ENCODE assay signal across 28 cellular contexts in the genomic region with DNA sequence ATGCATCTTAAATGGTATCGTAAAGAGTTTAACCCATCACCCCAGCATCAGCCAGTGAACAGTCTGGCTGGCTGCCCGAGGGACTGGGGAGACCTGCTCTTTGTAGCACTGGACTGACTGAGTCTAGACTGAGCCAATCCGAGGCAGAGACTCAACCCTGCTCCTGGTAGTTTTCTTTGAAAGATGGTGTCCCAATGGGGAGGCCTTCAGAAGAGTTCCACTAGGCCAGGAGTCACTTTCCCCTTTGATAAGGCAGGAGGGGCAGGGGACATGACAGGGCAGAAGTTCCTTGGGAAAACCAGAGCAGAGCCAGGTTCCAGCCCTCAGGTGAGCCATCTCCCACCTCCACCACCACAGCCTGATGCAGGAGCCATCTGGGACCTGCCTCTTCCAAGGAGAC.
"Had no signal": no experiment of that assay in that cellular context is flagged by ENCODE, and none has a peak within 500 bp of the region (broad histone marks: within the 10 kb centered on the region; RNA-seq: fewer than 3 reads in every experiment).

No MANE protein-coding gene starts in this region.

- H3K4me3 ChIP-seq: coronary artery had no signal

- H3K36me3 ChIP-seq: brain microvascular endothelial cell, WERI-Rb-1 had no signal

- H3K27ac Mint-ChIP-seq: activated B cell treated with CpG ODN at 0.5 μM for 24 hours; activated CD4-positive, alpha-beta memory T cell treated with anti-CD3 and anti-CD28 coated beads for 36 hours; activated CD4-positive, alpha-beta T cell treated with anti-CD3 and anti-CD28 coated beads for 36 hours; activated CD4-positive, alpha-beta T cell treated with anti-CD3 and anti-CD28 coated beads, Interleukin-2, amount 10 ng/mL, durations not matched to agents 24 days and 14 days; activated CD8-positive, alpha-beta memory T cell treated with anti-CD3 and anti-CD28 coated beads, Interleukin-2, amount 10 ng/mL, durations not matched to agents 7 days and 5 days; activated CD8-positive, alpha-beta T cell treated with anti-CD3 and anti-CD28 coated beads, Interleukin-2, amount 10 ng/mL, durations not matched to agents 7 days and 5 days; activated naive CD4-positive, alpha-beta T cell treated with anti-CD3 and anti-CD28 coated beads, Interleukin-2, amount 10 ng/mL, durations not matched to agents 7 days and 5 days; activated naive CD8-positive, alpha-beta T cell treated with anti-CD3 and anti-CD28 coated beads, Interleukin-2, amount 10 ng/mL, durations not matched to agents 7 days and 5 days; dendritic cell treated with granulocyte-macrophage colony-stimulating factor and Interleukin-4, amounts not matched to agents 40 ng/mL and 50 ng/mL, for 4 days; T-helper 17 cell; T-helper 2 cell treated with Interferon-gamma antibody and Interleukin-4, amounts not matched to agents 5 μg/mL and 100 μg/mL, for 36 hours had no signal

- H3K27me3 Mint-ChIP-seq: dendritic cell treated with granulocyte-macrophage colony-stimulating factor and Interleukin-4, amounts not matched to agents 40 ng/mL and 50 ng/mL, for 4 days had no signal

- H3K4me1 Mint-ChIP-seq: activated B cell treated with CpG ODN at 0.5 μM for 24 hours; activated CD4-positive, alpha-beta T cell treated with anti-CD3 and anti-CD28 coated beads for 36 hours; activated CD4-positive, alpha-beta T cell treated with anti-CD3 and anti-CD28 coated beads, Interleukin-2, amount 10 ng/mL, durations not matched to agents 24 days and 14 days; activated CD8-positive, alpha-beta memory T cell treated with anti-CD3 and anti-CD28 coated beads, Interleukin-2, amount 10 ng/mL, durations not matched to agents 7 days and 5 days; activated naive CD4-positive, alpha-beta T cell treated with anti-CD3 and anti-CD28 coated beads, Interleukin-2, amount 10 ng/mL, durations not matched to agents 7 days and 5 days; activated naive CD8-positive, alpha-beta T cell treated with anti-CD3 and anti-CD28 coated beads, Interleukin-2, amount 10 ng/mL, durations not matched to agents 7 days and 5 days; central memory CD8-positive, alpha-beta T cell; T-helper 17 cell had no signal

- ATAC-seq: activated CD4-positive, alpha-beta T cell treated with anti-CD3 and anti-CD28 coated beads for 36 hours; activated CD8-positive, alpha-beta memory T cell treated with anti-CD3 and anti-CD28 coated beads, Interleukin-2, amount 10 ng/mL, durations not matched to agents 7 days and 5 days; activated CD8-positive, alpha-beta T cell treated with anti-CD3 and anti-CD28 coated beads, Interleukin-2, amount 10 ng/mL, durations not matched to agents 7 days and 5 days; activated naive CD4-positive, alpha-beta T cell treated with anti-CD3 and anti-CD28 coated beads, Interleukin-2, amount 50 U/mL, for 72 hours; esophagus mucosa; T-helper 17 cell had no signal

- H3K27ac ChIP-seq: brain microvascular endothelial cell, coronary artery, dorsolateral prefrontal cortex, WERI-Rb-1 had no signal

- H3K4me3 Mint-ChIP-seq: activated B cell treated with CpG ODN at 0.5 μM for 24 hours; activated CD4-positive, alpha-beta memory T cell treated with anti-CD3 and anti-CD28 coated beads for 36 hours; activated CD4-positive, alpha-beta T cell treated with anti-CD3 and anti-CD28 coated beads for 36 hours; activated CD4-positive, alpha-beta T cell treated with anti-CD3 and anti-CD28 coated beads, Interleukin-2, amount 10 ng/mL, durations not matched to agents 24 days and 14 days; activated CD8-positive, alpha-beta memory T cell treated with anti-CD3 and anti-CD28 coated beads, Interleukin-2, amount 10 ng/mL, durations not matched to agents 7 days and 5 days; activated CD8-positive, alpha-beta T cell treated with anti-CD3 and anti-CD28 coated beads, Interleukin-2, amount 10 ng/mL, durations not matched to agents 7 days and 5 days; activated naive CD4-positive, alpha-beta T cell treated with anti-CD3 and anti-CD28 coated beads, Interleukin-2, amount 10 ng/mL, durations not matched to agents 7 days and 5 days; activated naive CD8-positive, alpha-beta T cell treated with anti-CD3 and anti-CD28 coated beads, Interleukin-2, amount 10 ng/mL, durations not matched to agents 7 days and 5 days; central memory CD8-positive, alpha-beta T cell; dendritic cell treated with granulocyte-macrophage colony-stimulating factor and Interleukin-4, amounts not matched to agents 40 ng/mL and 50 ng/mL, for 4 days; T-helper 17 cell; T-helper 2 cell treated with Interferon-gamma antibody and Interleukin-4, amounts not matched to agents 5 μg/mL and 100 μg/mL, for 36 hours had no signal

- H3K9me3 Mint-ChIP-seq: activated B cell treated with CpG ODN at 0.5 μM for 24 hours; activated CD4-positive, alpha-beta T cell treated with anti-CD3 and anti-CD28 coated beads, Interleukin-2, amount 10 ng/mL, durations not matched to agents 24 days and 14 days; activated naive CD4-positive, alpha-beta T cell treated with anti-CD3 and anti-CD28 coated beads, Interleukin-2, amount 10 ng/mL, durations not matched to agents 7 days and 5 days; activated naive CD8-positive, alpha-beta T cell treated with anti-CD3 and anti-CD28 coated beads, Interleukin-2, amount 10 ng/mL, durations not matched to agents 7 days and 5 days; central memory CD8-positive, alpha-beta T cell; dendritic cell treated with granulocyte-macrophage colony-stimulating factor and Interleukin-4, amounts not matched to agents 40 ng/mL and 50 ng/mL, for 4 days; T-helper 2 cell treated with Interferon-gamma antibody and Interleukin-4, amounts not matched to agents 5 μg/mL and 100 μg/mL, for 36 hours had no signal

- H3K27me3 ChIP-seq: brain microvascular endothelial cell, dorsolateral prefrontal cortex had no signal

- DNase-seq: activated B cell treated with CpG ODN at 0.5 μM for 24 hours; activated CD4-positive, alpha-beta memory T cell treated with anti-CD3 and anti-CD28 coated beads for 36 hours; activated CD4-positive, alpha-beta T cell treated with anti-CD3 and anti-CD28 coated beads for 36 hours; activated CD4-positive, alpha-beta T cell treated with anti-CD3 and anti-CD28 coated beads, Interleukin-2, amount 10 ng/mL, durations not matched to agents 24 days and 14 days; activated CD4-positive, CD25-positive, alpha-beta regulatory T cell treated with anti-CD3 and anti-CD28 coated beads, Interleukin-2, amount 50 U/mL, for 72 hours; activated CD8-positive, alpha-beta memory T cell treated with anti-CD3 and anti-CD28 coated beads, Interleukin-2, amount 10 ng/mL, durations not matched to agents 7 days and 5 days; activated CD8-positive, alpha-beta memory T cell treated with anti-CD3 and anti-CD28 coated beads, Interleukin-2, amount 50 U/mL, for 4 hours; activated CD8-positive, alpha-beta T cell treated with anti-CD3 and anti-CD28 coated beads, Interleukin-2, amount 10 ng/mL, durations not matched to agents 7 days and 5 days; activated gamma-delta T cell; activated naive CD4-positive, alpha-beta T cell; activated naive CD4-positive, alpha-beta T cell treated with anti-CD3 and anti-CD28 coated beads, Interleukin-2, amount 10 ng/mL, durations not matched to agents 7 days and 5 days; activated naive CD8-positive, alpha-beta T cell treated with anti-CD3 and anti-CD28 coated beads, Interleukin-2, amount 10 ng/mL, durations not matched to agents 7 days and 5 days; activated T-cell treated with anti-CD3 and anti-CD28 coated beads, Interleukin-2, amount 50 U/mL, for 1 hour; activated T-cell treated with anti-CD3 and anti-CD28 coated beads, Interleukin-2, amount 50 U/mL, for 48 hours; brain microvascular endothelial cell; effector memory CD4-positive, alpha-beta T cell; endodermal cell; foreskin fibroblast; T-helper 17 cell; T1000; WERI-Rb-1 had no signal

- H3K36me3 Mint-ChIP-seq: activated CD4-positive, alpha-beta memory T cell treated with anti-CD3 and anti-CD28 coated beads for 36 hours; activated CD8-positive, alpha-beta memory T cell treated with anti-CD3 and anti-CD28 coated beads, Interleukin-2, amount 10 ng/mL, durations not matched to agents 7 days and 5 days; activated naive CD4-positive, alpha-beta T cell treated with anti-CD3 and anti-CD28 coated beads, Interleukin-2, amount 10 ng/mL, durations not matched to agents 7 days and 5 days; activated naive CD4-positive, alpha-beta T cell treated with anti-CD3 and anti-CD28 coated beads, Interleukin-2, amount 50 U/mL, for 72 hours; activated naive CD8-positive, alpha-beta T cell treated with anti-CD3 and anti-CD28 coated beads, Interleukin-2, amount 10 ng/mL, durations not matched to agents 7 days and 5 days had no signal
